Comparison of ENCODE assay signal across 1 cellular context in the genomic region with DNA sequence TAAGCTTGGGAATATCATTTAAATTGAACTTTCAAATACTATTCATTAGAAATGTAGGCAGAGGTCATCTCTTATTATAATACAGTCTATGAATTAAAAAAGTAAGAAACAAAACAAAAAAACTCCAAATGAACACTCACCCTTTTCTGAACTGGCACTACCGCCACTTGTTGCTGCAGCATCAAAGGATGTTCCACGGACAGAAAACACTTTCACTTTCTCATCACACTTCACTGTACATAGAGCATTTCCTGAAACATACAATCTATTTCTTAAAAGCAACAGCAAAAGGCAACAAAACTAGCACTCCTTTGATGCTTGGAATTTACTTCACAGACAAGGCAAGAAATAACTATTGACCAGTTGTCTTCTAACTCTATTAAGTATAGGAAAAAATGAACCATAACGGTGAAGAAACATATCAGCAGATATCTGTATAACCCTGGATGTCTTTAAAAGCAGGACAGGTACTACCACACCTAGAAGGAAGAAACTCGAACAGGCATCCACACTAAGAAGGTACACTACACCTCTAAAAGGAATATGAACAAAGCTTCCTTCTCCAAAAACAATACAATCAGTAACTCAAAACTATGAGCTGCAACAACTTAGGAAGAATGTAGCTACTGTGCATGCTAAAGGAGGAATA.
TF ChIP-seq lines count a peak whose summit lies in the region.

No MANE protein-coding gene starts in this region.

TF ChIP-seq in GM12878, 131 proteins besides CTCF, POLR2A, EP300 and RAD21 (continued from another document):
- TF ChIP-seq, protein P1, sequence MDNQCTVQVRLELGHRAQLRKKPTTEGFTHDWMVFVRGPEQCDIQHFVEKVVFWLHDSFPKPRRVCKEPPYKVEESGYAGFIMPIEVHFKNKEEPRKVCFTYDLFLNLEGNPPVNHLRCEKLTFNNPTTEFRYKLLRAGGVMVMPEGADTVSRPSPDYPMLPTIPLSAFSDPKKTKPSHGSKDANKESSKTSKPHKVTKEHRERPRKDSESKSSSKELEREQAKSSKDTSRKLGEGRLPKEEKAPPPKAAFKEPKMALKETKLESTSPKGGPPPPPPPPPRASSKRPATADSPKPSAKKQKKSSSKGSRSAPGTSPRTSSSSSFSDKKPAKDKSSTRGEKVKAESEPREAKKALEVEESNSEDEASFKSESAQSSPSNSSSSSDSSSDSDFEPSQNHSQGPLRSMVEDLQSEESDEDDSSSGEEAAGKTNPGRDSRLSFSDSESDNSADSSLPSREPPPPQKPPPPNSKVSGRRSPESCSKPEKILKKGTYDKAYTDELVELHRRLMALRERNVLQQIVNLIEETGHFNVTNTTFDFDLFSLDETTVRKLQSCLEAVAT (IDR thresholded peaks at IDR 0.05) = peak; percentile 47; the same call in 1 of the 2 replicates
- TF ChIP-seq TCF7 (IDR thresholded peaks at IDR 0.05; ENCODE audit: borderline replicate concordance) (peak; percentile 26; the same call in 1 of the 2 replicates), BHLHE40 (IDR thresholded peaks at IDR 0.05; ENCODE audit: borderline replicate concordance in 1 of 2, low read depth in 2 of 2, low read length in 1 of 2) (0 out of 4 replicates have a peak, but pooled peaks of 1 of the 2 experiments have one; percentile 25), TCF12 (IDR thresholded peaks at IDR 0.05; ENCODE audit: low read depth, low read length) (no peak)
TF ChIP-seq in GM12878: peak in this region for 3.
